ENCODE assay signal across 32 cellular contexts in genomic region chr6:158053377-158054313, GRCh38.
DNase-seq lines count a peak whose midpoint lies in the region; TF ChIP-seq lines count a peak whose summit lies in the region.
"Had no signal": no experiment of that assay in that cellular context is flagged by ENCODE, and none has a peak within 500 bp of the region (broad histone marks: within the 10 kb centered on the region; RNA-seq: fewer than 3 reads in every experiment).

No MANE protein-coding gene starts in this region.

- peak; percentile 63 to 68 for DNase-seq in activated CD4-positive, alpha-beta T cell treated with anti-CD3 and anti-CD28 coated beads for 4 hours
- DNase-seq in activated CD4-positive, alpha-beta T cell treated with anti-CD3 and anti-CD28 coated beads, Interleukin-2, amount 50 U/mL, for 1 hour: no peak
- DNase-seq in activated naive CD8-positive, alpha-beta T cell treated with anti-CD3 and anti-CD28 coated beads for 36 hours: no peak
- no peak for DNase-seq in activated T-helper 1 cell treated with anti-CD3 and anti-CD28 coated beads, Interleukin-12 subunit alpha, Interleukin-12 subunit beta, Interleukin-2, Interleukin-4 antibody, amounts not matched to agents 30 ng/mL and 10 ng/mL and 1 ng/mL, durations not matched to agents 14 hours and 24 hours and 36 hours (ENCODE audit: low spot score)
- DNase-seq in mesenteric fat pad (ENCODE audit: low spot score) (peak; percentile 33), colonic mucosa (no peak), kidney glomerular epithelial cell (lab: John Stamatoyannopoulos, UW) (no peak)
- DNase-seq: adrenal gland; body of pancreas; C1 segment of cervical spinal cord; cerebellar nuclear complex; COR-L47; esophagus squamous epithelium; foreskin melanocyte; heart left ventricle; MG63; naive thymus-derived CD4-positive, alpha-beta T cell; NCI-H1105; NCI-H187 treated with DMSO at 0.1 percent for 48 hours; NCI-H2171; NCI-H82; SHP77 treated with DMSO at 0.1 percent for 48 hours; stimulated activated naive B cell treated with anti-CD40 and anti-IgM and Interleukin-4, amounts not matched to agents 10 μg/mL and 1 μg/mL and 100 μg/mL, for 72 hours; T-helper 2 cell; upper lobe of left lung had no signal

- no peaks in the 10 kb centered on the region for H3K27me3 Mint-ChIP-seq in activated naive CD8-positive, alpha-beta T cell
- no peaks in the 10 kb centered on the region for H3K27me3 Mint-ChIP-seq in activated naive CD8-positive, alpha-beta T cell treated with anti-CD3 and anti-CD28 coated beads for 36 hours
- no peaks in the 10 kb centered on the region for H3K27me3 Mint-ChIP-seq in activated T-helper 1 cell treated with anti-CD3 and anti-CD28 coated beads, Interleukin-12 subunit alpha, Interleukin-12 subunit beta, Interleukin-2, Interleukin-4 antibody, amounts not matched to agents 30 ng/mL and 10 ng/mL and 1 ng/mL, durations not matched to agents 14 hours and 24 hours and 36 hours (ENCODE audit: insufficient read depth)
- H3K27me3 Mint-ChIP-seq: naive thymus-derived CD4-positive, alpha-beta T cell; stimulated activated naive B cell treated with anti-CD40 and anti-IgM and Interleukin-4, amounts not matched to agents 10 μg/mL and 1 μg/mL and 100 μg/mL, for 72 hours had no signal

- intact Hi-C loops in activated T-helper 1 cell treated with anti-CD3 and anti-CD28 coated beads, Interleukin-12 subunit alpha, Interleukin-12 subunit beta, Interleukin-2, Interleukin-4 antibody, amounts not matched to agents 30 ng/mL and 10 ng/mL and 1 ng/mL, durations not matched to agents 14 hours and 24 hours and 36 hours (cut with micrococcal nuclease): no loop called here
- intact Hi-C loops in colonic mucosa (cut with DNase I): no loop called here

- H3K9ac ChIP-seq in colonic mucosa (ENCODE audit: low read depth in 2 of 2, low read length in 2 of 2): no peak overlapping the region
- H3K9ac ChIP-seq: KMS-11 had no signal

- H3K36me3 Mint-ChIP-seq in activated naive CD8-positive, alpha-beta T cell: peaks cover 19% of the 10 kb centered on the region
- H3K36me3 Mint-ChIP-seq in activated naive CD8-positive, alpha-beta T cell treated with anti-CD3 and anti-CD28 coated beads for 36 hours: peaks cover 37% of the 10 kb centered on the region
- peaks cover 52% of the 10 kb centered on the region for H3K36me3 Mint-ChIP-seq in activated T-helper 1 cell treated with anti-CD3 and anti-CD28 coated beads, Interleukin-12 subunit alpha, Interleukin-12 subunit beta, Interleukin-2, Interleukin-4 antibody, amounts not matched to agents 30 ng/mL and 10 ng/mL and 1 ng/mL, durations not matched to agents 14 hours and 24 hours and 36 hours (ENCODE audit: low read depth)

- no peaks in the 10 kb centered on the region for H3K36me3 ChIP-seq in colonic mucosa
- H3K36me3 ChIP-seq: adrenal gland, suprapubic skin, upper lobe of left lung had no signal

- TF ChIP-seq CTCF in colonic mucosa (IDR thresholded peaks at IDR 0.05): no peak

- H3K4me1 ChIP-seq in colonic mucosa: no peaks in the 10 kb centered on the region
- H3K4me1 ChIP-seq: body of pancreas had no signal

- no peaks in the 10 kb centered on the region for H3K9me3 ChIP-seq in colonic mucosa
- H3K9me3 ChIP-seq: adrenal gland, body of pancreas, esophagus squamous epithelium, heart left ventricle, MG63, suprapubic skin, upper lobe of left lung had no signal

- no peaks in the 10 kb centered on the region for H3K9me3 Mint-ChIP-seq in activated naive CD8-positive, alpha-beta T cell (ENCODE audit: low read depth)
- H3K9me3 Mint-ChIP-seq in activated naive CD8-positive, alpha-beta T cell treated with anti-CD3 and anti-CD28 coated beads for 36 hours: no peaks in the 10 kb centered on the region
- peaks cover 4% of the 10 kb centered on the region for H3K9me3 Mint-ChIP-seq in activated T-helper 1 cell treated with anti-CD3 and anti-CD28 coated beads, Interleukin-12 subunit alpha, Interleukin-12 subunit beta, Interleukin-2, Interleukin-4 antibody, amounts not matched to agents 30 ng/mL and 10 ng/mL and 1 ng/mL, durations not matched to agents 14 hours and 24 hours and 36 hours
- H3K9me3 Mint-ChIP-seq: activated T-helper 2 cell treated with anti-CD3 and anti-CD28 coated beads, Interferon-gamma antibody, Interleukin-2, Interleukin-4, amounts not matched to agents 10 μg/mL and 5 μg/mL and 100 μg/mL, durations not matched to agents 14 hours and 24 hours and 36 hours had no signal

- peaks cover 38% of the 10 kb centered on the region for H3K4me1 Mint-ChIP-seq in activated naive CD8-positive, alpha-beta T cell (ENCODE audit: low read depth)
- H3K4me1 Mint-ChIP-seq in activated naive CD8-positive, alpha-beta T cell treated with anti-CD3 and anti-CD28 coated beads for 36 hours: peaks cover 24% of the 10 kb centered on the region
- H3K4me1 Mint-ChIP-seq in activated T-helper 1 cell treated with anti-CD3 and anti-CD28 coated beads, Interleukin-12 subunit alpha, Interleukin-12 subunit beta, Interleukin-2, Interleukin-4 antibody, amounts not matched to agents 30 ng/mL and 10 ng/mL and 1 ng/mL, durations not matched to agents 14 hours and 24 hours and 36 hours (ENCODE audit: low read depth): peaks cover 53% of the 10 kb centered on the region

- peak overlapping the region; percentile 46 for H3K27ac Mint-ChIP-seq in activated naive CD8-positive, alpha-beta T cell
- H3K27ac Mint-ChIP-seq in activated naive CD8-positive, alpha-beta T cell treated with anti-CD3 and anti-CD28 coated beads for 36 hours: no peak overlapping the region
- peak overlapping the region; percentile 20 for H3K27ac Mint-ChIP-seq in activated T-helper 1 cell treated with anti-CD3 and anti-CD28 coated beads, Interleukin-12 subunit alpha, Interleukin-12 subunit beta, Interleukin-2, Interleukin-4 antibody, amounts not matched to agents 30 ng/mL and 10 ng/mL and 1 ng/mL, durations not matched to agents 14 hours and 24 hours and 36 hours
- H3K27ac Mint-ChIP-seq: activated T-helper 2 cell treated with anti-CD3 and anti-CD28 coated beads, Interferon-gamma antibody, Interleukin-2, Interleukin-4, amounts not matched to agents 10 μg/mL and 5 μg/mL and 100 μg/mL, durations not matched to agents 14 hours and 24 hours and 36 hours; stimulated activated naive B cell treated with anti-CD40 and anti-IgM and Interleukin-4, amounts not matched to agents 10 μg/mL and 1 μg/mL and 100 μg/mL, for 72 hours had no signal

- H3K27me3 ChIP-seq in colonic mucosa: no peaks in the 10 kb centered on the region
- H3K27me3 ChIP-seq: adrenal gland, body of pancreas, dorsolateral prefrontal cortex, esophagus squamous epithelium, heart left ventricle, MG63, suprapubic skin, upper lobe of left lung had no signal

- no peak overlapping the region for H3K4me3 ChIP-seq in colonic mucosa
- H3K4me3 ChIP-seq: adrenal gland, body of pancreas, dorsolateral prefrontal cortex, esophagus squamous epithelium, GM12878, heart left ventricle, MG63, suprapubic skin, upper lobe of left lung had no signal

- H3K4me3 Mint-ChIP-seq in activated naive CD8-positive, alpha-beta T cell: no peak overlapping the region
- H3K4me3 Mint-ChIP-seq in activated naive CD8-positive, alpha-beta T cell treated with anti-CD3 and anti-CD28 coated beads for 36 hours: no peak overlapping the region
- no peak overlapping the region for H3K4me3 Mint-ChIP-seq in activated T-helper 1 cell treated with anti-CD3 and anti-CD28 coated beads, Interleukin-12 subunit alpha, Interleukin-12 subunit beta, Interleukin-2, Interleukin-4 antibody, amounts not matched to agents 30 ng/mL and 10 ng/mL and 1 ng/mL, durations not matched to agents 14 hours and 24 hours and 36 hours
- H3K4me3 Mint-ChIP-seq: naive thymus-derived CD4-positive, alpha-beta T cell; stimulated activated naive B cell treated with anti-CD40 and anti-IgM and Interleukin-4, amounts not matched to agents 10 μg/mL and 1 μg/mL and 100 μg/mL, for 72 hours had no signal

- no peak overlapping the region for H3K27ac ChIP-seq in colonic mucosa
- H3K27ac ChIP-seq: 22Rv1, adrenal gland, body of pancreas, esophagus squamous epithelium, heart left ventricle, KMS-11, suprapubic skin, upper lobe of left lung had no signal

Comparison
In these comparisons a context has a peak if more than half of its experiments do, and no peak if none do; other contexts are left out.
1. DNase-seq: peak in activated CD4-positive, alpha-beta T cell treated with anti-CD3 and anti-CD28 coated beads for 4 hours (2 of 2) and mesenteric fat pad (single experiment); none in activated CD4-positive, alpha-beta T cell treated with anti-CD3 and anti-CD28 coated beads, Interleukin-2, amount 50 U/mL, for 1 hour (single experiment), activated naive CD8-positive, alpha-beta T cell treated with anti-CD3 and anti-CD28 coated beads for 36 hours (single experiment), activated T-helper 1 cell treated with anti-CD3 and anti-CD28 coated beads, Interleukin-12 subunit alpha, Interleukin-12 subunit beta, Interleukin-2, Interleukin-4 antibody, amounts not matched to agents 30 ng/mL and 10 ng/mL and 1 ng/mL, durations not matched to agents 14 hours and 24 hours and 36 hours (single experiment), colonic mucosa (single experiment) and kidney glomerular epithelial cell (single experiment).